Comparison of ENCODE assay signal across 1 cellular context in genomic region chr14:23567186-23568020, GRCh38.
A peak's percentile ranks its signal among the peaks of the same experiment; 100 is the strongest.
TF ChIP-seq lines count a peak whose summit lies in the region.

AP1G2 (minus strand) TSS chr14:23567791; CDS start chr14:23567314, 477 bp downstream.

TF ChIP-seq in HepG2, 621 proteins besides CTCF, POLR2A, EP300 and RAD21 (continued from another document):
- TF ChIP-seq ARNTL (CRISPR knock-in tag; IDR thresholded peaks at IDR 0.05): peak; percentile 86
- no peak for TF ChIP-seq MAFK (conservative IDR thresholded peaks at IDR 0.05 in 1 of 2, IDR thresholded peaks at IDR 0.05 in 1 of 2; ENCODE audit: low read length in 2 of 2)
- no peak; the same call in 1 of the 2 replicates for TF ChIP-seq ZNF790 (CRISPR knock-in tag; IDR thresholded peaks at IDR 0.05; ENCODE audit: borderline replicate concordance)
- peak; percentile 99 for TF ChIP-seq ZFX (CRISPR knock-in tag; IDR thresholded peaks at IDR 0.05; ENCODE audit: low read depth)
- TF ChIP-seq ZNF552 (CRISPR knock-in tag; IDR thresholded peaks at IDR 0.05; ENCODE audit: borderline replicate concordance): no peak
- no peak for TF ChIP-seq RFX5 (IDR thresholded peaks at IDR 0.05; ENCODE audit: low read depth, low read length)
- TF ChIP-seq TCF7L2 (IDR thresholded peaks at IDR 0.05; ENCODE audit: low read depth, low read length): no peak
- peak; percentile 64 for TF ChIP-seq YY1 (IDR thresholded peaks at IDR 0.05; ENCODE audit: insufficient read depth, insufficient replicate concordance, low read depth, low read length)
- TF ChIP-seq NFE2 (CRISPR knock-in tag; IDR thresholded peaks at IDR 0.05): no peak
- TF ChIP-seq, protein P1, sequence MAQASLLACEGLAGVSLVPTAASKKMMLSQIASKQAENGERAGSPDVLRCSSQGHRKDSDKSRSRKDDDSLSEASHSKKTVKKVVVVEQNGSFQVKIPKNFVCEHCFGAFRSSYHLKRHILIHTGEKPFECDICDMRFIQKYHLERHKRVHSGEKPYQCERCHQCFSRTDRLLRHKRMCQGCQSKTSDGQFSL (CRISPR knock-in tag; IDR thresholded peaks at IDR 0.05): no peak; the same call in none of the 2 replicates
- TF ChIP-seq FOSL1 (CRISPR knock-in tag; IDR thresholded peaks at IDR 0.05; ENCODE audit: borderline replicate concordance): no peak
- peak; percentile 95; the same call in 1 of the 2 replicates for TF ChIP-seq SIN3A (IDR thresholded peaks at IDR 0.05; ENCODE audit: borderline replicate concordance, low read depth, low read length)
- peak; percentile 53 for TF ChIP-seq TEAD3 (CRISPR knock-in tag; optimal IDR thresholded peaks at IDR 0.05; ENCODE audit: borderline replicate concordance)
